1 cellular context compared by ENCODE assay signal in genomic region chr19:55406091-55406868, GRCh38.
TF ChIP-seq lines count a peak whose summit lies in the region.

No MANE protein-coding gene starts in this region.

TF ChIP-seq in endothelial cell of umbilical vein, 7 proteins besides CTCF, POLR2A, EP300 and RAD21:
- TF ChIP-seq EZH2 (IDR thresholded peaks at IDR 0.05; ENCODE audit: borderline replicate concordance, low read depth, low read length, severe bottlenecking), result no peak
- TF ChIP-seq JUN (IDR thresholded peaks at IDR 0.05; ENCODE audit: borderline replicate concordance, insufficient read depth, insufficient read length, low read depth), result no peak
- TF ChIP-seq GATA2 (IDR thresholded peaks at IDR 0.05; ENCODE audit: insufficient read depth, insufficient read length, low read depth, low read length), result no peak
- TF ChIP-seq FOS (IDR thresholded peaks at IDR 0.05; ENCODE audit: borderline replicate concordance, insufficient read depth, low read length), result no peak
- TF ChIP-seq POLR2AphosphoS5 (IDR thresholded peaks at IDR 0.05; ENCODE audit: insufficient read depth, low read depth, low read length), result no peak
- TF ChIP-seq, protein P1, sequence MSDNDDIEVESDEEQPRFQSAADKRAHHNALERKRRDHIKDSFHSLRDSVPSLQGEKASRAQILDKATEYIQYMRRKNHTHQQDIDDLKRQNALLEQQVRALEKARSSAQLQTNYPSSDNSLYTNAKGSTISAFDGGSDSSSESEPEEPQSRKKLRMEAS (IDR thresholded peaks at IDR 0.05; ENCODE audit: insufficient read depth, insufficient read length), result no peak
- TF ChIP-seq MYC (IDR thresholded peaks at IDR 0.05; ENCODE audit: low read depth, low read length), result no peak
TF ChIP-seq in endothelial cell of umbilical vein: peak in this region for 0.
